ENCODE assay signal across 16 cellular contexts in the genomic region with DNA sequence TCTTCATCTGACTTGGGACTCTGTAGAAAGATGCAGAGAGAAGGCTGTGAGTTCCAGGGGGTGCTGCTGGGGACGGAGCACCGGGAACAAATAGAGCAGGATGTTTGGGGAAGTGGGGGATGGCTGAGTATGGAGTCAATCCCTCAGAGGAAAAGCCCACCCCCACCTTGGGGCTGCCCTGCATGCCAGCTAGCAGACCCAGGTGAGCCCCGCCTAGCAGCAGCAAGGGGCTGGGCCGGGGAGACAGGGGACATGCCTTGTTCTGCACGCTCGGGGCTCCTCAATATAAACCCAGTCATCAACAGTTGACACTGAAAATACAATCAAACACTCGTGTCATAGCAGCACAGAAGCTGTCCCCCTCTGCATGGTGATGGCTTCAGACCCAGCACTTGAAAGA.
DNase-seq lines count a peak whose midpoint lies in the region; ATAC-seq lines count a peak whose summit lies in the region.
"Had no signal": no experiment of that assay in that cellular context is flagged by ENCODE, and none has a peak within 500 bp of the region (broad histone marks: within the 10 kb centered on the region; RNA-seq: fewer than 3 reads in every experiment).

No MANE protein-coding gene starts in this region.

- H3K9me3 ChIP-seq in BLaER1 treated with 17β-estradiol and CSF1 and Interleukin-3, amounts not matched to agents 10 nM and 100 nM (replicated peaks in 1 of 11), result peaks cover 40 to 45% (median 41%) of the 10 kb centered on the region in 11 experiments

- ATAC-seq in sciatic nerve (no peak), GM19328 (IDR thresholded peaks at IDR 0.05; ENCODE audit: unreplicated experiment) (no peak)
- ATAC-seq: GM12878 had no signal

- H3K27ac ChIP-seq in BLaER1 treated with 17β-estradiol and CSF1 and Interleukin-3, amounts not matched to agents 10 nM and 100 nM, result no peak overlapping the region

- H3K4me1 ChIP-seq in BLaER1 treated with 17β-estradiol and CSF1 and Interleukin-3, amounts not matched to agents 10 nM and 100 nM, result peaks cover 0 to 49% (median 32%) of the 10 kb centered on the region in 10 experiments; a peak in 16 of 20 replicates

- H3K4me3 ChIP-seq in BLaER1 treated with 17β-estradiol and CSF1 and Interleukin-3, amounts not matched to agents 10 nM and 100 nM, result no peak overlapping the region
- H3K4me3 ChIP-seq: GM12878 had no signal

- DNase-seq in islet precursor cell, result peak; percentile 2
- peak; percentile 37 for DNase-seq in sciatic nerve (ENCODE audit: low spot score)
- DNase-seq in H4 (ENCODE audit: low spot score), result no peak
- DNase-seq in NCI-H146 treated with DMSO at 0.1 percent for 48 hours (lab: John Stamatoyannopoulos, UW; ENCODE audit: unreplicated experiment), result no peak
- DNase-seq: CD4-positive, alpha-beta T cell; CD8-positive, alpha-beta memory T cell; DMS 273 treated with DMSO at 0.1 percent for 48 hours; DMS79; EL; GDM1; GOT3; H7; HCEC 1CT had no signal

- H3K4me2 ChIP-seq in BLaER1 treated with 17β-estradiol and CSF1 and Interleukin-3, amounts not matched to agents 10 nM and 100 nM, result peak overlapping the region in 9 of 11 experiments; percentile 10 to 78 (median 49); a peak in 14 of 22 replicates

- H3K27me3 ChIP-seq in BLaER1 treated with 17β-estradiol and CSF1 and Interleukin-3, amounts not matched to agents 10 nM and 100 nM, result no peaks in the 10 kb centered on the region

- peaks cover 13 to 63% (median 45%) of the 10 kb centered on the region in 11 experiments for H3K36me3 ChIP-seq in BLaER1 treated with 17β-estradiol and CSF1 and Interleukin-3, amounts not matched to agents 10 nM and 100 nM

- H3K9ac ChIP-seq in BLaER1 treated with 17β-estradiol and CSF1 and Interleukin-3, amounts not matched to agents 10 nM and 100 nM, result no peak overlapping the region

- intact Hi-C loops in sciatic nerve (cut with DNase I), result no loop called here

- no peaks in the 10 kb centered on the region for H4K20me1 ChIP-seq in BLaER1 treated with 17β-estradiol and CSF1 and Interleukin-3, amounts not matched to agents 10 nM and 100 nM

Comparison
In these comparisons a context has a peak if more than half of its experiments do, and no peak if none do; other contexts are left out.
1. DNase-seq: peak in islet precursor cell (single experiment) and sciatic nerve (single experiment); none in H4 (single experiment) and NCI-H146 treated with DMSO at 0.1 percent for 48 hours (single experiment).